14 cellular contexts compared by ENCODE assay signal in the genomic region with DNA sequence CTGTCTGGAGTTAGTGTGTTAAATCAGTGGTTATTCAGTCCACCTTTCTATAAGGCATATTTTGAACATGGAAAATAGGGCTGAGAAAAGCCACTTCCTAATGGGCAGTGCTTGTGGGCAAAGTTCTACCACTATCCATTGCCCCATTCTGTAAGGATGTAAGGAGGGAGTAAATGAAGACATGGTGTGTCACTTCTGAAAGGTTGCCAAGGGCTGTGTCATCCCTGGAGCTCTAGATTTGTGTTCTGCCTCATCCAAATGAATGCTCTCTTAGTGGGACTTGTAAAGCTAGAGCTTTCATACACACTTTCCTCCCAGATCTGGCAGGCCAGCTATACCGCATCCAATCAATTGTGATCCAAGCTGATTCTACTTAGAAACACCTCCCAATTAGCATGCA.
DNase-seq lines count a peak whose midpoint lies in the region; ATAC-seq and TF ChIP-seq lines count a peak whose summit lies in the region.
"Had no signal": no experiment of that assay in that cellular context is flagged by ENCODE, and none has a peak within 500 bp of the region (broad histone marks: within the 10 kb centered on the region; RNA-seq: fewer than 3 reads in every experiment).

No MANE protein-coding gene starts in this region.

- peak overlapping the region; percentile 51 for H3K27ac ChIP-seq in epithelial cell of prostate
- no peak overlapping the region for H3K27ac ChIP-seq in CD4-positive, alpha-beta T cell (ENCODE audit: low read depth, low read length)
- H3K27ac ChIP-seq in heart left ventricle = no peak overlapping the region
- H3K27ac ChIP-seq: parathyroid adenoma had no signal

- POLR2A ChIA-PET in CD4-positive, alpha-beta T cell (lab: Charles Lee) = interaction anchor here (0.7 kb wide), 1 partner anchor 1766 kb away, joined by 3 read pairs; no protein-coding TSS in a partner anchor

- no peak overlapping the region for H3K27ac Mint-ChIP-seq in CD4-positive, alpha-beta T cell
- H3K27ac Mint-ChIP-seq: activated T-helper 1 cell treated with anti-CD3 and anti-CD28 coated beads, Interleukin-12 subunit alpha, Interleukin-12 subunit beta, Interleukin-2, Interleukin-4 antibody, amounts not matched to agents 30 ng/mL and 10 ng/mL and 1 ng/mL, durations not matched to agents 14 hours and 24 hours and 36 hours had no signal

- no peaks in the 10 kb centered on the region for H3K4me1 Mint-ChIP-seq in CD4-positive, alpha-beta T cell (ENCODE audit: low read depth)

- no peak for TF ChIP-seq POLR2A in heart left ventricle (IDR thresholded peaks at IDR 0.05)

- no peaks in the 10 kb centered on the region for H3K9me3 Mint-ChIP-seq in CD4-positive, alpha-beta T cell
- H3K9me3 Mint-ChIP-seq: activated T-helper 1 cell treated with anti-CD3 and anti-CD28 coated beads, Interleukin-12 subunit alpha, Interleukin-12 subunit beta, Interleukin-2, Interleukin-4 antibody, amounts not matched to agents 30 ng/mL and 10 ng/mL and 1 ng/mL, durations not matched to agents 14 hours and 24 hours and 36 hours had no signal

- no peaks in the 10 kb centered on the region for H3K4me1 ChIP-seq in heart left ventricle
- H3K4me1 ChIP-seq: parathyroid adenoma had no signal

- intact Hi-C loops in CD4-positive, alpha-beta T cell (cut with DNase I, micrococcal nuclease) = no loop called here
- intact Hi-C loops in heart left ventricle (cut with DNase I) = loop anchor here in 1 of 10 donors (10.0 kb wide), 1 partner anchor 324 kb away; no protein-coding TSS in a partner anchor

- no peaks in the 10 kb centered on the region for H3K36me3 ChIP-seq in heart left ventricle

- 84 to 95% (median 88%) methylated on average over 1 of the region's 1 CpG for WGBS in heart left ventricle, 4 donors

- CTCF ChIA-PET in CD4-positive, alpha-beta T cell (lab: Charles Lee) = no interaction called here

- DNase-seq in ELR (ENCODE audit: low read depth) = peak; percentile 95
- peak; percentile 26 for DNase-seq in NCI-H69 (lab: John Stamatoyannopoulos, UW)
- peak; percentile 76 for DNase-seq in epithelial cell of prostate (ENCODE audit: low read depth, low spot score)
- peak; percentile 73 for DNase-seq in renal cortical epithelial cell (ENCODE audit: low read depth)
- no peak for DNase-seq in CD4-positive, alpha-beta T cell
- no peak for DNase-seq in heart left ventricle
- no peak for DNase-seq in SHP77 treated with DMSO at 0.1 percent for 48 hours (lab: John Stamatoyannopoulos, UW)
- DNase-seq: midbrain; NCI-H774; stimulated activated CD4-positive, alpha-beta T cell treated with anti-CD3 and anti-CD28 coated beads, Interleukin-2, amount 100 ng/mL, for 48 hours; stimulated activated naive CD4-positive, alpha-beta T cell had no signal

- no peak for TF ChIP-seq CTCF in CD4-positive, alpha-beta T cell (IDR thresholded peaks at IDR 0.05)
- TF ChIP-seq CTCF in heart left ventricle (IDR thresholded peaks at IDR 0.05) = no peak

- no peaks in the 10 kb centered on the region for H3K36me3 Mint-ChIP-seq in CD4-positive, alpha-beta T cell (ENCODE audit: low read depth)

- H3K4me3 Mint-ChIP-seq in CD4-positive, alpha-beta T cell = no peak overlapping the region
- H3K4me3 Mint-ChIP-seq: activated T-helper 1 cell treated with anti-CD3 and anti-CD28 coated beads, Interleukin-12 subunit alpha, Interleukin-12 subunit beta, Interleukin-2, Interleukin-4 antibody, amounts not matched to agents 30 ng/mL and 10 ng/mL and 1 ng/mL, durations not matched to agents 14 hours and 24 hours and 36 hours had no signal

- no peak overlapping the region for H3K4me3 ChIP-seq in heart left ventricle

- ATAC-seq in GM21360 (IDR thresholded peaks at IDR 0.05; ENCODE audit: unreplicated experiment) (no peak), heart left ventricle (no peak)
- no peak for ATAC-seq in CD4-positive, alpha-beta T cell (ENCODE audit: poor library complexity)

- no peaks in the 10 kb centered on the region for H3K9me3 ChIP-seq in CD4-positive, alpha-beta T cell (ENCODE audit: control insufficient read depth, low read length)
- no peaks in the 10 kb centered on the region for H3K9me3 ChIP-seq in heart left ventricle

- no peaks in the 10 kb centered on the region for H3K27me3 Mint-ChIP-seq in CD4-positive, alpha-beta T cell

- H3K27me3 ChIP-seq in CD4-positive, alpha-beta T cell (ENCODE audit: control insufficient read depth, insufficient read depth, low read length) = no peaks in the 10 kb centered on the region
- no peaks in the 10 kb centered on the region for H3K27me3 ChIP-seq in heart left ventricle

Comparison
In these comparisons a context has a peak if more than half of its experiments do, and no peak if none do; other contexts are left out.
1. DNase-seq: peak in ELR (single experiment), NCI-H69 (single experiment), epithelial cell of prostate (single experiment) and renal cortical epithelial cell (single experiment); none in CD4-positive, alpha-beta T cell (0 of 10), heart left ventricle (0 of 5) and SHP77 treated with DMSO at 0.1 percent for 48 hours (single experiment).